33 cellular contexts compared by ENCODE assay signal in genomic region chr1:77007675-77008074, GRCh38.
"Had no signal": no experiment of that assay in that cellular context is flagged by ENCODE, and none has a peak within 500 bp of the region (broad histone marks: within the 10 kb centered on the region; RNA-seq: fewer than 3 reads in every experiment).

No MANE protein-coding gene starts in this region.

- FAIRE-seq: RCC 7860 had no signal

- H3K9me3 ChIP-seq: MG63, SJCRH30 had no signal

- H3K4me3 ChIP-seq: MG63, PC-9, SJCRH30, SK-N-MC had no signal

- DNase-seq: Kasumi-1, MG63, NCI-H1048, NCI-H1092 treated with DMSO at 0.1 percent for 48 hours, NCI-H1105 treated with DMSO at 0.1 percent for 48 hours, NCI-H1417, NCI-H1436, NCI-H146, NCI-H1694, NCI-H187, NCI-H1930, NCI-H2029 treated with DMSO at 0.1 percent for 48 hours, NCI-H2081 treated with DMSO at 0.1 percent for 48 hours, NCI-H2107, NCI-H2171, NCI-H226, NCI-H446 treated with DMSO at 0.1 percent for 48 hours, NCI-H510A, NCI-H524, NCI-H526, NCI-H69, NCI-H748 treated with DMSO at 0.1 percent for 48 hours, NCI-H82, PC-9, SHP77, SIG-M5, SJCRH30 had no signal

- H2AFZ ChIP-seq: PC-9 had no signal

- H3K27ac ChIP-seq: PC-9, RWPE1, SJCRH30, SK-N-MC had no signal

- H3K36me3 ChIP-seq: MG63, SJCRH30 had no signal

- ATAC-seq: Panc1, Right ventricle myocardium inferior, SK-N-SH treated with all-trans-retinoic acid at 6 μM for 48 hours had no signal

- H3K4me2 ChIP-seq: PC-9 had no signal

- H3K27me3 ChIP-seq: MG63, SJCRH30 had no signal
